Comparison of ENCODE assay signal across 1 cellular context in the genomic region with DNA sequence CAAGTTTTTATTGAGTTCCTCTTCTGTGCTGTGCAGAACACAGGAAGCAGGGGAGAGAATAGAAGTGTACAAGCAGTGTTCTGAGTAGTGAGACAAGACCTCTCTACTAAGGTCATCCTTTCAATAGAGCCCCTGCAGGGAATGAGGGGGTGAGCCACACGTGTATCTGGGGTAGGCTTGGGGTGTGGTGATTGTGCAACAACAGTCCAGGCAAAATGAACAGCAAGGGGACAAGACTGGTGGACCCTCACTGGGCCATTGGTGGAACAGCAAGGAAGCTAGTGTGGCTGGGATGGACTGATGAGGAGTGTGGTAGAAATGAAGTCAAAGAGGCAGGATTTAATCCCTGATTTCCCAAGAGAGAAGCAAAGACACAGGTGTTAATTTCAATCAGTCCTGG.
TF ChIP-seq lines count a peak whose summit lies in the region.

No MANE protein-coding gene starts in this region.

TF ChIP-seq in GM23338, 12 proteins besides CTCF, POLR2A, EP300 and RAD21 (continued from another document):
- TF ChIP-seq NANOG (IDR thresholded peaks at IDR 0.05; ENCODE audit: borderline replicate concordance), result no peak
- no peak for TF ChIP-seq JUNB (IDR thresholded peaks at IDR 0.05; ENCODE audit: unreplicated experiment)
